8 cellular contexts compared by ENCODE assay signal in genomic region chr7:517848-518629, GRCh38. TPM values are rescaled to one million over a fixed set of nuclear protein-coding genes. Genes with fewer than 3 reads are reported as not detected.
A peak's percentile ranks its signal among the peaks of the same experiment; 100 is the strongest.
DNase-seq lines count a peak whose midpoint lies in the region; ATAC-seq, FAIRE-seq and TF ChIP-seq lines count a peak whose summit lies in the region.

No MANE protein-coding gene starts in this region.

- CTCF ChIA-PET in activated CD8-positive, alpha-beta memory T cell treated with anti-CD3 and anti-CD28 coated beads, Interleukin-2, amount 10 ng/mL, durations not matched to agents 7 days and 5 days (lab: Charles Lee), result no interaction called here

- H3K4me1 Mint-ChIP-seq in activated CD8-positive, alpha-beta memory T cell treated with anti-CD3 and anti-CD28 coated beads, Interleukin-2, amount 10 ng/mL, durations not matched to agents 7 days and 5 days, result peaks cover 19% of the 10 kb centered on the region
- peaks cover 6 to 22% (median 18%) of the 10 kb centered on the region in 4 donors for H3K4me1 Mint-ChIP-seq in naive thymus-derived CD8-positive, alpha-beta T cell

- peak; percentile 33 for DNase-seq in A172 (ENCODE audit: low spot score)
- DNase-seq in H54 (ENCODE audit: insufficient read length, low spot score), result peak; percentile 84
- no peak for DNase-seq in activated CD8-positive, alpha-beta memory T cell treated with anti-CD3 and anti-CD28 coated beads, Interleukin-2, amount 10 ng/mL, durations not matched to agents 7 days and 5 days
- DNase-seq in fibroblast of peridontal ligament (ENCODE audit: extremely low read depth), result peak; percentile 60
- no peak for DNase-seq in naive thymus-derived CD8-positive, alpha-beta T cell
- no peak for DNase-seq in vagina (ENCODE audit: extremely low spot score in 2 of 2)
- no peak for DNase-seq in BE2C

- no peaks in the 10 kb centered on the region for H3K9me3 Mint-ChIP-seq in activated CD8-positive, alpha-beta memory T cell treated with anti-CD3 and anti-CD28 coated beads, Interleukin-2, amount 10 ng/mL, durations not matched to agents 7 days and 5 days (ENCODE audit: low read depth)
- no peaks in the 10 kb centered on the region for H3K9me3 Mint-ChIP-seq in naive thymus-derived CD8-positive, alpha-beta T cell

- H3K36me3 ChIP-seq in vagina (no peaks in the 10 kb centered on the region), BE2C (no peaks in the 10 kb centered on the region)

- H3K27me3 ChIP-seq in vagina (peaks cover 7% of the 10 kb centered on the region), BE2C (peaks cover 89% of the 10 kb centered on the region)

- peak overlapping the region; percentile 62 for H3K4me3 Mint-ChIP-seq in activated CD8-positive, alpha-beta memory T cell treated with anti-CD3 and anti-CD28 coated beads, Interleukin-2, amount 10 ng/mL, durations not matched to agents 7 days and 5 days
- H3K4me3 Mint-ChIP-seq in naive thymus-derived CD8-positive, alpha-beta T cell, result peak overlapping the region; percentile 68 to 88 (median 81)

- H3K27ac Mint-ChIP-seq in activated CD8-positive, alpha-beta memory T cell treated with anti-CD3 and anti-CD28 coated beads, Interleukin-2, amount 10 ng/mL, durations not matched to agents 7 days and 5 days, result no peak overlapping the region
- H3K27ac Mint-ChIP-seq in naive thymus-derived CD8-positive, alpha-beta T cell, result peak overlapping the region in 3 of 10 donors; percentile 41 to 84 (median 49)

- H3K27me3 Mint-ChIP-seq in activated CD8-positive, alpha-beta memory T cell treated with anti-CD3 and anti-CD28 coated beads, Interleukin-2, amount 10 ng/mL, durations not matched to agents 7 days and 5 days, result peaks cover 46% of the 10 kb centered on the region
- peaks cover 10 to 51% (median 18%) of the 10 kb centered on the region in 5 donors for H3K27me3 Mint-ChIP-seq in naive thymus-derived CD8-positive, alpha-beta T cell

- TF ChIP-seq CTCF in vagina (IDR thresholded peaks at IDR 0.05) (no peak), BE2C (IDR thresholded peaks at IDR 0.05; ENCODE audit: low read depth, low read length) (no peak)

- TF ChIP-seq POLR2A in H54 (IDR thresholded peaks at IDR 0.05; ENCODE audit: low read depth, low read length), result peak; percentile 30; the same call in 1 of the 2 replicates
- TF ChIP-seq POLR2A in vagina (IDR thresholded peaks at IDR 0.05), result no peak

- H3K9me3 ChIP-seq in vagina (no peaks in the 10 kb centered on the region), BE2C (no peaks in the 10 kb centered on the region)

- no peaks in the 10 kb centered on the region for H3K36me3 Mint-ChIP-seq in activated CD8-positive, alpha-beta memory T cell treated with anti-CD3 and anti-CD28 coated beads, Interleukin-2, amount 10 ng/mL, durations not matched to agents 7 days and 5 days
- H3K36me3 Mint-ChIP-seq in naive thymus-derived CD8-positive, alpha-beta T cell, result peaks cover 0 to 3% (median 0%) of the 10 kb centered on the region in 3 donors

- H3K4me1 ChIP-seq in vagina (peaks cover 72% of the 10 kb centered on the region), BE2C (no peaks in the 10 kb centered on the region)

- H3K4me3 ChIP-seq in vagina, result peak overlapping the region; percentile 57 to 63
- no peak overlapping the region for H3K4me3 ChIP-seq in BE2C (ENCODE audit: low read depth, low read length)

- intact Hi-C loops in vagina (cut with DNase I), result loop anchor here (5.0 kb wide), 2 partner anchors 186 to 254 kb away; no protein-coding TSS in a partner anchor

- ATAC-seq in activated CD8-positive, alpha-beta memory T cell treated with anti-CD3 and anti-CD28 coated beads, Interleukin-2, amount 10 ng/mL, durations not matched to agents 7 days and 5 days, result no peak
- peak in 1 of 2 donors; percentile 18 for ATAC-seq in naive thymus-derived CD8-positive, alpha-beta T cell
- no peak for ATAC-seq in GM21717 (IDR thresholded peaks at IDR 0.05; ENCODE audit: unreplicated experiment)

- FAIRE-seq in H54 (lab: Jason Lieb, UNC), result no peak

- POLR2A ChIA-PET in naive thymus-derived CD8-positive, alpha-beta T cell (lab: Charles Lee), result interaction anchor here (0.6 kb wide), 1 partner anchor 185 kb away, joined by 3 read pairs; no protein-coding TSS in a partner anchor

- peak overlapping the region; percentile 85 for H3K27ac ChIP-seq in vagina

RNA-seq across cellular contexts. Expression of gene PDGFA, which starts 1.6 kb away (rescaled TPM):
- total RNA-seq in A172 (2014; rRNA removed; shearing (Covaris generic)), result 39.2 and 39.9 TPM in 2 replicates
- total RNA-seq in activated CD8-positive, alpha-beta memory T cell treated with anti-CD3 and anti-CD28 coated beads, Interleukin-2, amount 10 ng/mL, durations not matched to agents 7 days and 5 days, result 1 to 10 TPM in 1 of 2 experiments, under 1 TPM in 1; 0.67 to 2.3 TPM
- total RNA-seq in naive thymus-derived CD8-positive, alpha-beta T cell, result under 1 TPM; 0.21 to 0.30 TPM
- not detected for polyA plus RNA-seq in naive thymus-derived CD8-positive, alpha-beta T cell
- total RNA-seq in vagina, result 31.2 TPM
- polyA plus RNA-seq in BE2C (2012; ENCODE audit: insufficient read depth, insufficient read length, low read depth), result not detected

Comparison
In these comparisons a context has a peak if more than half of its experiments do, and no peak if none do; other contexts are left out.
1. DNase-seq: peak in A172 (single experiment), H54 (single experiment) and fibroblast of peridontal ligament (single experiment); none in activated CD8-positive, alpha-beta memory T cell treated with anti-CD3 and anti-CD28 coated beads, Interleukin-2, amount 10 ng/mL, durations not matched to agents 7 days and 5 days (single experiment), naive thymus-derived CD8-positive, alpha-beta T cell (0 of 10), vagina (0 of 2) and BE2C (single experiment).